ENCODE assay signal across 1 cellular context in the genomic region with DNA sequence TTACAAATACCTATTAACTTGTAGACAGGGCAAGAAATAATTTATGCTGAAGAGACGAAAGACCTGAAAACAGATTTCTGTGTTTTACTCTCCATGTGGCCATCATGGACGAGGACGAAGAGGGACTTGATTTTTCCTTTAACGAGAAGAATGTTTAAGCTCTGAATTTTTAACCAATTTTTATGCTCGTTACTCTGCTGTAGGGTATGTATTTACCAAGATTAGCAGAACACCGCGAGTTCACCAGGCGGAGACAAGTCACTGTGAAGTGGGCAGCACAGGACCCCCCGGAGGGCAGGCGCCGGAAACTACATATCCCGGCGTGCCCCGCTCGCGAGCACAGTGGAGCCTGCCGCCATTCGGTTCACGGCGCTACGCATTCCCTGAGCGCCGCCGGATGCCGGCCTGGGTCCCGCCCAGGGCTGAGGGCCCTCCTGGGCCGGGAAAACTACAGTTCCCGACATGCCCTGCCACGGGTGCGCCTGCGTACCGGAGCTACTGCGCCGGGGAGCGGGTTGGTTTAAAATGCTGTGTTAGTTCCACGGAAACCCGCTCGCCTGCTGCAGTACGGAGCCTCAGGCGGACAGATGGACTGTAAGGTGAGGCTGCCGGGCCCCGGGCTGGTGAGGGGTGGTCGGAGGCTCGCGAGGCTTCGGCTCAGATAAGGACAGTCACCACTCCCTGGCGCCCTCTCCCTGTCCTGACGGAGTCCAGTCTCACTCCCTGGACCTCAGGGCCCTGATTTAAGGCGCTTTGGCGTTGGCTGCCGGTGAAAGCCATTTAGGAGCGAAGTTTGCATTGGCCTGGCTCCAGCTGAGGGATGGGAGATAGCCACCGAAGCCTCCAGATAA.
TF ChIP-seq lines count a peak whose summit lies in the region.

Gene CCDC150 (plus strand): TSS at position 536 of the 851 bp plus-strand sequence. CDS start 52 bp downstream, at position 588.

TF ChIP-seq in HepG2, 621 proteins besides CTCF, POLR2A, EP300 and RAD21 (continued from another document and continues in another):
- TF ChIP-seq, protein P1, sequence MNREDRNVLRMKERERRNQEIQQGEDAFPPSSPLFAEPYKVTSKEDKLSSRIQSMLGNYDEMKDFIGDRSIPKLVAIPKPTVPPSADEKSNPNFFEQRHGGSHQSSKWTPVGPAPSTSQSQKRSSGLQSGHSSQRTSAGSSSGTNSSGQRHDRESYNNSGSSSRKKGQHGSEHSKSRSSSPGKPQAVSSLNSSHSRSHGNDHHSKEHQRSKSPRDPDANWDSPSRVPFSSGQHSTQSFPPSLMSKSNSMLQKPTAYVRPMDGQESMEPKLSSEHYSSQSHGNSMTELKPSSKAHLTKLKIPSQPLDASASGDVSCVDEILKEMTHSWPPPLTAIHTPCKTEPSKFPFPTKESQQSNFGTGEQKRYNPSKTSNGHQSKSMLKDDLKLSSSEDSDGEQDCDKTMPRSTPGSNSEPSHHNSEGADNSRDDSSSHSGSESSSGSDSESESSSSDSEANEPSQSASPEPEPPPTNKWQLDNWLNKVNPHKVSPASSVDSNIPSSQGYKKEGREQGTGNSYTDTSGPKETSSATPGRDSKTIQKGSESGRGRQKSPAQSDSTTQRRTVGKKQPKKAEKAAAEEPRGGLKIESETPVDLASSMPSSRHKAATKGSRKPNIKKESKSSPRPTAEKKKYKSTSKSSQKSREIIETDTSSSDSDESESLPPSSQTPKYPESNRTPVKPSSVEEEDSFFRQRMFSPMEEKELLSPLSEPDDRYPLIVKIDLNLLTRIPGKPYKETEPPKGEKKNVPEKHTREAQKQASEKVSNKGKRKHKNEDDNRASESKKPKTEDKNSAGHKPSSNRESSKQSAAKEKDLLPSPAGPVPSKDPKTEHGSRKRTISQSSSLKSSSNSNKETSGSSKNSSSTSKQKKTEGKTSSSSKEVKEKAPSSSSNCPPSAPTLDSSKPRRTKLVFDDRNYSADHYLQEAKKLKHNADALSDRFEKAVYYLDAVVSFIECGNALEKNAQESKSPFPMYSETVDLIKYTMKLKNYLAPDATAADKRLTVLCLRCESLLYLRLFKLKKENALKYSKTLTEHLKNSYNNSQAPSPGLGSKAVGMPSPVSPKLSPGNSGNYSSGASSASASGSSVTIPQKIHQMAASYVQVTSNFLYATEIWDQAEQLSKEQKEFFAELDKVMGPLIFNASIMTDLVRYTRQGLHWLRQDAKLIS (CRISPR knock-in tag; IDR thresholded peaks at IDR 0.05) = no peak
- peak; percentile 77 for TF ChIP-seq IKZF5 (CRISPR knock-in tag; IDR thresholded peaks at IDR 0.05)
- TF ChIP-seq ZFX (CRISPR knock-in tag; IDR thresholded peaks at IDR 0.05; ENCODE audit: low read depth) = peak; percentile 88
- no peak for TF ChIP-seq CSRNP2 (CRISPR knock-in tag; conservative IDR thresholded peaks at IDR 0.05; ENCODE audit: low read depth)
- TF ChIP-seq HIVEP1 (CRISPR knock-in tag; IDR thresholded peaks at IDR 0.05) = peak; percentile 65
- no peak for TF ChIP-seq TIGD3 (CRISPR knock-in tag; IDR thresholded peaks at IDR 0.05; ENCODE audit: borderline replicate concordance)
- no peak for TF ChIP-seq GTF2F1 (IDR thresholded peaks at IDR 0.05; ENCODE audit: low read length)
- peak; percentile 98 for TF ChIP-seq KMT2A (CRISPR knock-in tag; IDR thresholded peaks at IDR 0.05)
- TF ChIP-seq ZNF569 (CRISPR knock-in tag; IDR thresholded peaks at IDR 0.05; ENCODE audit: borderline replicate concordance) = 0 out of 2 replicates have a peak, but pooled peaks have one; percentile 84
- TF ChIP-seq ZFAT (CRISPR knock-in tag; conservative IDR thresholded peaks at IDR 0.05) = no peak; the same call in 1 of the 2 replicates
- TF ChIP-seq HES4 (CRISPR knock-in tag; IDR thresholded peaks at IDR 0.05; ENCODE audit: borderline replicate concordance) = no peak
- peak; percentile 67; the same call in 1 of the 2 replicates for TF ChIP-seq PPARG (CRISPR knock-in tag; conservative IDR thresholded peaks at IDR 0.05)
- TF ChIP-seq ZNF678 (CRISPR knock-in tag; IDR thresholded peaks at IDR 0.05) = peak; percentile 48; the same call in 1 of the 2 replicates
- TF ChIP-seq MAF1 (CRISPR knock-in tag; IDR thresholded peaks at IDR 0.05; ENCODE audit: borderline replicate concordance) = 0 out of 2 replicates have a peak, but pooled peaks have one; percentile 45
- peak; percentile 90; the same call in 1 of the 2 replicates for TF ChIP-seq STAT6 (CRISPR knock-in tag; IDR thresholded peaks at IDR 0.05; ENCODE audit: borderline replicate concordance)
- TF ChIP-seq FLYWCH1 (CRISPR knock-in tag; IDR thresholded peaks at IDR 0.05) = no peak
- peak; percentile 83 for TF ChIP-seq FOXK1 (CRISPR knock-in tag; IDR thresholded peaks at IDR 0.05; ENCODE audit: borderline replicate concordance, low read depth)
- TF ChIP-seq ZNF468 (CRISPR knock-in tag; IDR thresholded peaks at IDR 0.05) = no peak; the same call in 1 of the 2 replicates
- TF ChIP-seq HNRNPUL1 (IDR thresholded peaks at IDR 0.05; ENCODE audit: low read depth, low read length) = no peak
- no peak for TF ChIP-seq ZNF740 (CRISPR knock-in tag; IDR thresholded peaks at IDR 0.05)
- no peak for TF ChIP-seq HDAC6 (IDR thresholded peaks at IDR 0.05; ENCODE audit: low read depth, low read length)
- no peak for TF ChIP-seq BRCA1 (CRISPR knock-in tag; IDR thresholded peaks at IDR 0.05)
- TF ChIP-seq KAT8 (CRISPR knock-in tag; IDR thresholded peaks at IDR 0.05) = peak; percentile 95
- TF ChIP-seq SPEN (CRISPR knock-in tag; IDR thresholded peaks at IDR 0.05; ENCODE audit: low read depth) = peak; percentile 51
- no peak for TF ChIP-seq SRY (CRISPR knock-in tag; IDR thresholded peaks at IDR 0.05)
- no peak for TF ChIP-seq ZNF720 (CRISPR knock-in tag; IDR thresholded peaks at IDR 0.05)
- TF ChIP-seq, protein P2, sequence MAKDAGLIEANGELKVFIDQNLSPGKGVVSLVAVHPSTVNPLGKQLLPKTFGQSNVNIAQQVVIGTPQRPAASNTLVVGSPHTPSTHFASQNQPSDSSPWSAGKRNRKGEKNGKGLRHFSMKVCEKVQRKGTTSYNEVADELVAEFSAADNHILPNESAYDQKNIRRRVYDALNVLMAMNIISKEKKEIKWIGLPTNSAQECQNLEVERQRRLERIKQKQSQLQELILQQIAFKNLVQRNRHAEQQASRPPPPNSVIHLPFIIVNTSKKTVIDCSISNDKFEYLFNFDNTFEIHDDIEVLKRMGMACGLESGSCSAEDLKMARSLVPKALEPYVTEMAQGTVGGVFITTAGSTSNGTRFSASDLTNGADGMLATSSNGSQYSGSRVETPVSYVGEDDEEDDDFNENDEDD (CRISPR knock-in tag; IDR thresholded peaks at IDR 0.05; ENCODE audit: borderline replicate concordance) = peak; percentile 99
- no peak for TF ChIP-seq ZNF672 (CRISPR knock-in tag; IDR thresholded peaks at IDR 0.05)
- peak; percentile 81 for TF ChIP-seq ZNF407 (CRISPR knock-in tag; IDR thresholded peaks at IDR 0.05; ENCODE audit: not compliant biosample characterization)
- TF ChIP-seq ZNF260 (CRISPR knock-in tag; IDR thresholded peaks at IDR 0.05; ENCODE audit: borderline replicate concordance, low read depth) = no peak
